ENCODE assay signal across 1 cellular context in the genomic region with DNA sequence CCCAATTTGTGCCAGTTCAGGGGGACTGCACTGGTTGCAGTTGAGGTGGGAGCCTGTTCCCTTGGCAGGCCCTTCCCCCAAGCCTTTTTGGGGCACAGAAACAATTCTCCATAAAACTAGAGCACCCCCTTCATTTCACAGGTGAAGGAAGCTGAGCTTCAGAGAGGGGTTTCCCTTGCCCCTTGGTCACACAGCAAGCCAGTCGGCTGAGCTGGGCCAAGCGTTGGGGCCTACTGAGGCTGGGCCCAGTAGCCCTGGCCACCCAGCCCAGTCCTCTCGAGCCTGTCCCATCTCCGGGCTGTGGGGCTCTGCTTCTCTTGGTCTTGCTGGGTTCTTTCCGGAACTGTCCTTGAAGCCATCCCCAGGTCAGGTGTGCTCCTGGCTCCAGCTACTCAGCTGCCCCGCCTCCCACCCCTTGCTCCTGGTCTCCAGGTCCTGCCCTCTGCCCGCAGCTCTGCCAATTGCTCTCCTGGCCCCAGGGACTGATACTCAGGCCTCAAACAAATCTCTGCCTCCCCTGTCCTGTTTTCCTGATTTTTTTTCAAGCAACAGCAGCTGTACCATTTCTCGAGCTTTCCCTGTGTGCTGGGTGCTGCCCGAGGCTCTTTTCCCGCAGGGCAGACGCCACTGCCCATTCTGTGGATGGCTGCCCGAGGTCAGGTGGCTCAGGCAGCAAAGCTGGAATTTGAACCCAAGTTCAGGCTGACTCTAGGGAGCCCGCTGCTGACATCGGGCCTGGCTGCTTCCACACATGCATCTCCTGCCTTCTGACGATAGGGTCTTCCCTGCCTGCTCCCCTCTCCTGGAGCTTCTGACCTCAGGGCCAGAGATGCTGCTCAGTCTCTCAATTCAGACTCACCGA.
A peak's percentile ranks its signal among the peaks of the same experiment; 100 is the strongest.
TF ChIP-seq lines count a peak whose summit lies in the region.

No MANE protein-coding gene starts in this region.

TF ChIP-seq in HepG2, 621 proteins besides CTCF, POLR2A, EP300 and RAD21 (continued from another document and continues in another):
- TF ChIP-seq, protein P1, sequence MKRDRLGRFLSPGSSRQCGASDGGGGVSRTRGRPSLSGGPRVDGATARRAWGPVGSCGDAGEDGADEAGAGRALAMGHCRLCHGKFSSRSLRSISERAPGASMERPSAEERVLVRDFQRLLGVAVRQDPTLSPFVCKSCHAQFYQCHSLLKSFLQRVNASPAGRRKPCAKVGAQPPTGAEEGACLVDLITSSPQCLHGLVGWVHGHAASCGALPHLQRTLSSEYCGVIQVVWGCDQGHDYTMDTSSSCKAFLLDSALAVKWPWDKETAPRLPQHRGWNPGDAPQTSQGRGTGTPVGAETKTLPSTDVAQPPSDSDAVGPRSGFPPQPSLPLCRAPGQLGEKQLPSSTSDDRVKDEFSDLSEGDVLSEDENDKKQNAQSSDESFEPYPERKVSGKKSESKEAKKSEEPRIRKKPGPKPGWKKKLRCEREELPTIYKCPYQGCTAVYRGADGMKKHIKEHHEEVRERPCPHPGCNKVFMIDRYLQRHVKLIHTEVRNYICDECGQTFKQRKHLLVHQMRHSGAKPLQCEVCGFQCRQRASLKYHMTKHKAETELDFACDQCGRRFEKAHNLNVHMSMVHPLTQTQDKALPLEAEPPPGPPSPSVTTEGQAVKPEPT (CRISPR knock-in tag; IDR thresholded peaks at IDR 0.05; ENCODE audit: low read depth): no peak
- TF ChIP-seq ATRX (CRISPR knock-in tag; IDR thresholded peaks at IDR 0.05; ENCODE audit: borderline replicate concordance): no peak
- TF ChIP-seq, protein P2, sequence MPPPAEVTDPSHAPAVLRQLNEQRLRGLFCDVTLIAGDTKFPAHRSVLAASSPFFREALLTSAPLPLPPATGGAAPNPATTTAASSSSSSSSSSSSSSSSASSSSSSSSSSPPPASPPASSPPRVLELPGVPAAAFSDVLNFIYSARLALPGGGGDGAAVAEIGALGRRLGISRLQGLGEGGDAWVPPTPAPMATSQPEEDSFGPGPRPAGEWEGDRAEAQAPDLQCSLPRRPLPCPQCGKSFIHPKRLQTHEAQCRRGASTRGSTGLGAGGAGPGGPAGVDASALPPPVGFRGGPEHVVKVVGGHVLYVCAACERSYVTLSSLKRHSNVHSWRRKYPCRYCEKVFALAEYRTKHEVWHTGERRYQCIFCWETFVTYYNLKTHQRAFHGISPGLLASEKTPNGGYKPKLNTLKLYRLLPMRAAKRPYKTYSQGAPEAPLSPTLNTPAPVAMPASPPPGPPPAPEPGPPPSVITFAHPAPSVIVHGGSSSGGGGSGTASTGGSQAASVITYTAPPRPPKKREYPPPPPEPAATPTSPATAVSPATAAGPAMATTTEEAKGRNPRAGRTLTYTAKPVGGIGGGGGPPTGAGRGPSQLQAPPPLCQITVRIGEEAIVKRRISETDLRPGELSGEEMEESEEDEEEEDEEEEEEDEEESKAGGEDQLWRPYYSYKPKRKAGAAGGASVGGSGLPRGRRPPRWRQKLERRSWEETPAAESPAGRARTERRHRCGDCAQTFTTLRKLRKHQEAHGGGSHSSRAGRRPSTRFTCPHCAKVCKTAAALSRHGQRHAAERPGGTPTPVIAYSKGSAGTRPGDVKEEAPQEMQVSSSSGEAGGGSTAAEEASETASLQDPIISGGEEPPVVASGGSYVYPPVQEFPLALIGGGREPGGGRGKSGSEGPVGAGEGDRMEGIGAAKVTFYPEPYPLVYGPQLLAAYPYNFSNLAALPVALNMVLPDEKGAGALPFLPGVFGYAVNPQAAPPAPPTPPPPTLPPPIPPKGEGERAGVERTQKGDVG (CRISPR knock-in tag; IDR thresholded peaks at IDR 0.05; ENCODE audit: borderline replicate concordance): 0 out of 2 replicates have a peak, but pooled peaks have one; percentile 7
- TF ChIP-seq ZNF354B (CRISPR knock-in tag; IDR thresholded peaks at IDR 0.05): no peak
- no peak for TF ChIP-seq PAWR (CRISPR knock-in tag; IDR thresholded peaks at IDR 0.05; ENCODE audit: borderline replicate concordance)
- peak; percentile 22; the same call in 1 of the 2 replicates for TF ChIP-seq NFYB (CRISPR knock-in tag; IDR thresholded peaks at IDR 0.05)
- TF ChIP-seq ZNF205 (CRISPR knock-in tag; IDR thresholded peaks at IDR 0.05): no peak
- no peak for TF ChIP-seq MIER3 (CRISPR knock-in tag; IDR thresholded peaks at IDR 0.05; ENCODE audit: borderline replicate concordance)
- TF ChIP-seq ZNF10 (CRISPR knock-in tag; IDR thresholded peaks at IDR 0.05; ENCODE audit: borderline replicate concordance, low read depth): no peak
- no peak for TF ChIP-seq ZNF282 (IDR thresholded peaks at IDR 0.05; ENCODE audit: partially characterized antibody)
- TF ChIP-seq ZNF678 (CRISPR knock-in tag; IDR thresholded peaks at IDR 0.05): no peak
- TF ChIP-seq ZNF713 (CRISPR knock-in tag; IDR thresholded peaks at IDR 0.05): no peak
- TF ChIP-seq ZNF530 (CRISPR knock-in tag; IDR thresholded peaks at IDR 0.05; ENCODE audit: low read depth): no peak
- peak; percentile 57; the same call in 1 of the 2 replicates for TF ChIP-seq HDAC2 (CRISPR knock-in tag; IDR thresholded peaks at IDR 0.05)
- no peak for TF ChIP-seq KDM2A (CRISPR knock-in tag; IDR thresholded peaks at IDR 0.05; ENCODE audit: borderline replicate concordance, low read depth)
- TF ChIP-seq PAF1 (CRISPR knock-in tag; IDR thresholded peaks at IDR 0.05): no peak
- TF ChIP-seq ZNF543 (CRISPR knock-in tag; IDR thresholded peaks at IDR 0.05): no peak
- no peak for TF ChIP-seq MAFF (IDR thresholded peaks at IDR 0.05; ENCODE audit: low read depth, low read length)
- TF ChIP-seq, protein P3, sequence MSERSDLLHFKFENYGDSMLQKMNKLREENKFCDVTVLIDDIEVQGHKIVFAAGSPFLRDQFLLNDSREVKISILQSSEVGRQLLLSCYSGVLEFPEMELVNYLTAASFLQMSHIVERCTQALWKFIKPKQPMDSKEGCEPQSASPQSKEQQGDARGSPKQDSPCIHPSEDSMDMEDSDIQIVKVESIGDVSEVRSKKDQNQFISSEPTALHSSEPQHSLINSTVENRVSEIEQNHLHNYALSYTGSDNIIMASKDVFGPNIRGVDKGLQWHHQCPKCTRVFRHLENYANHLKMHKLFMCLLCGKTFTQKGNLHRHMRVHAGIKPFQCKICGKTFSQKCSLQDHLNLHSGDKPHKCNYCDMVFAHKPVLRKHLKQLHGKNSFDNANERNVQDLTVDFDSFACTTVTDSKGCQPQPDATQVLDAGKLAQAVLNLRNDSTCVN (CRISPR knock-in tag; IDR thresholded peaks at IDR 0.05; ENCODE audit: borderline replicate concordance): no peak
- TF ChIP-seq, protein P4, sequence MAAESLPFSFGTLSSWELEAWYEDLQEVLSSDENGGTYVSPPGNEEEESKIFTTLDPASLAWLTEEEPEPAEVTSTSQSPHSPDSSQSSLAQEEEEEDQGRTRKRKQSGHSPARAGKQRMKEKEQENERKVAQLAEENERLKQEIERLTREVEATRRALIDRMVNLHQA (CRISPR knock-in tag; IDR thresholded peaks at IDR 0.05): no peak
- no peak for TF ChIP-seq SMARCC2 (IDR thresholded peaks at IDR 0.05)
- TF ChIP-seq DNMT1 (CRISPR knock-in tag; IDR thresholded peaks at IDR 0.05): no peak
- TF ChIP-seq PPARG (CRISPR knock-in tag; conservative IDR thresholded peaks at IDR 0.05): no peak
- 0 out of 2 replicates have a peak, but pooled peaks have one; percentile 14 for TF ChIP-seq ZNF772 (CRISPR knock-in tag; IDR thresholded peaks at IDR 0.05)
- TF ChIP-seq, protein P5, sequence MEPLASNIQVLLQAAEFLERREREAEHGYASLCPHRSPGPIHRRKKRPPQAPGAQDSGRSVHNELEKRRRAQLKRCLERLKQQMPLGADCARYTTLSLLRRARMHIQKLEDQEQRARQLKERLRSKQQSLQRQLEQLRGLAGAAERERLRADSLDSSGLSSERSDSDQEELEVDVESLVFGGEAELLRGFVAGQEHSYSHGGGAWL (CRISPR knock-in tag; IDR thresholded peaks at IDR 0.05): no peak
- TF ChIP-seq FOXJ3 (CRISPR knock-in tag; IDR thresholded peaks at IDR 0.05; ENCODE audit: borderline replicate concordance): no peak
- TF ChIP-seq, protein P6, sequence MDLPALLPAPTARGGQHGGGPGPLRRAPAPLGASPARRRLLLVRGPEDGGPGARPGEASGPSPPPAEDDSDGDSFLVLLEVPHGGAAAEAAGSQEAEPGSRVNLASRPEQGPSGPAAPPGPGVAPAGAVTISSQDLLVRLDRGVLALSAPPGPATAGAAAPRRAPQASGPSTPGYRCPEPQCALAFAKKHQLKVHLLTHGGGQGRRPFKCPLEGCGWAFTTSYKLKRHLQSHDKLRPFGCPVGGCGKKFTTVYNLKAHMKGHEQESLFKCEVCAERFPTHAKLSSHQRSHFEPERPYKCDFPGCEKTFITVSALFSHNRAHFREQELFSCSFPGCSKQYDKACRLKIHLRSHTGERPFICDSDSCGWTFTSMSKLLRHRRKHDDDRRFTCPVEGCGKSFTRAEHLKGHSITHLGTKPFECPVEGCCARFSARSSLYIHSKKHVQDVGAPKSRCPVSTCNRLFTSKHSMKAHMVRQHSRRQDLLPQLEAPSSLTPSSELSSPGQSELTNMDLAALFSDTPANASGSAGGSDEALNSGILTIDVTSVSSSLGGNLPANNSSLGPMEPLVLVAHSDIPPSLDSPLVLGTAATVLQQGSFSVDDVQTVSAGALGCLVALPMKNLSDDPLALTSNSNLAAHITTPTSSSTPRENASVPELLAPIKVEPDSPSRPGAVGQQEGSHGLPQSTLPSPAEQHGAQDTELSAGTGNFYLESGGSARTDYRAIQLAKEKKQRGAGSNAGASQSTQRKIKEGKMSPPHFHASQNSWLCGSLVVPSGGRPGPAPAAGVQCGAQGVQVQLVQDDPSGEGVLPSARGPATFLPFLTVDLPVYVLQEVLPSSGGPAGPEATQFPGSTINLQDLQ (CRISPR knock-in tag; IDR thresholded peaks at IDR 0.05): no peak
- 0 out of 2 replicates have a peak, but pooled peaks have one; percentile 41 for TF ChIP-seq ZNF264 (CRISPR knock-in tag; IDR thresholded peaks at IDR 0.05)
- TF ChIP-seq, protein P7, sequence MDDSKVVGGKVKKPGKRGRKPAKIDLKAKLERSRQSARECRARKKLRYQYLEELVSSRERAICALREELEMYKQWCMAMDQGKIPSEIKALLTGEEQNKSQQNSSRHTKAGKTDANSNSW (CRISPR knock-in tag; IDR thresholded peaks at IDR 0.05; ENCODE audit: borderline replicate concordance): no peak
- TF ChIP-seq, protein P8, sequence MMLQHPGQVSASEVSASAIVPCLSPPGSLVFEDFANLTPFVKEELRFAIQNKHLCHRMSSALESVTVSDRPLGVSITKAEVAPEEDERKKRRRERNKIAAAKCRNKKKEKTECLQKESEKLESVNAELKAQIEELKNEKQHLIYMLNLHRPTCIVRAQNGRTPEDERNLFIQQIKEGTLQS (CRISPR knock-in tag; IDR thresholded peaks at IDR 0.05): no peak
- no peak for TF ChIP-seq ERF (CRISPR knock-in tag; IDR thresholded peaks at IDR 0.05)
- TF ChIP-seq SOX13 (IDR thresholded peaks at IDR 0.05): no peak
- TF ChIP-seq SOX13 (CRISPR knock-in tag; conservative IDR thresholded peaks at IDR 0.05 in 1 of 2, IDR thresholded peaks at IDR 0.05 in 1 of 2): no peak
- no peak for TF ChIP-seq PRPF4 (IDR thresholded peaks at IDR 0.05; ENCODE audit: low read depth, low read length, poor library complexity, severe bottlenecking)
- no peak for TF ChIP-seq XBP1 (CRISPR knock-in tag; IDR thresholded peaks at IDR 0.05)
- no peak for TF ChIP-seq FOXA3 (CRISPR knock-in tag; IDR thresholded peaks at IDR 0.05)
- TF ChIP-seq SPEN (CRISPR knock-in tag; IDR thresholded peaks at IDR 0.05; ENCODE audit: low read depth): peak; percentile 57; the same call in 1 of the 2 replicates
- peak; percentile 76 for TF ChIP-seq GFI1 (CRISPR knock-in tag; IDR thresholded peaks at IDR 0.05; ENCODE audit: borderline replicate concordance)
- TF ChIP-seq RFX3 (CRISPR knock-in tag; IDR thresholded peaks at IDR 0.05): no peak
- TF ChIP-seq PHF5A (CRISPR knock-in tag; IDR thresholded peaks at IDR 0.05; ENCODE audit: low read depth, unreplicated experiment): no peak
- no peak for TF ChIP-seq TAF15 (IDR thresholded peaks at IDR 0.05; ENCODE audit: low read depth, low read length, poor library complexity, severe bottlenecking)
- no peak; the same call in 1 of the 2 replicates for TF ChIP-seq ZNF564 (CRISPR knock-in tag; IDR thresholded peaks at IDR 0.05)
- peak; percentile 38; the same call in 1 of the 2 replicates for TF ChIP-seq ZNF788 (CRISPR knock-in tag; IDR thresholded peaks at IDR 0.05; ENCODE audit: borderline replicate concordance)
- TF ChIP-seq, protein P9, sequence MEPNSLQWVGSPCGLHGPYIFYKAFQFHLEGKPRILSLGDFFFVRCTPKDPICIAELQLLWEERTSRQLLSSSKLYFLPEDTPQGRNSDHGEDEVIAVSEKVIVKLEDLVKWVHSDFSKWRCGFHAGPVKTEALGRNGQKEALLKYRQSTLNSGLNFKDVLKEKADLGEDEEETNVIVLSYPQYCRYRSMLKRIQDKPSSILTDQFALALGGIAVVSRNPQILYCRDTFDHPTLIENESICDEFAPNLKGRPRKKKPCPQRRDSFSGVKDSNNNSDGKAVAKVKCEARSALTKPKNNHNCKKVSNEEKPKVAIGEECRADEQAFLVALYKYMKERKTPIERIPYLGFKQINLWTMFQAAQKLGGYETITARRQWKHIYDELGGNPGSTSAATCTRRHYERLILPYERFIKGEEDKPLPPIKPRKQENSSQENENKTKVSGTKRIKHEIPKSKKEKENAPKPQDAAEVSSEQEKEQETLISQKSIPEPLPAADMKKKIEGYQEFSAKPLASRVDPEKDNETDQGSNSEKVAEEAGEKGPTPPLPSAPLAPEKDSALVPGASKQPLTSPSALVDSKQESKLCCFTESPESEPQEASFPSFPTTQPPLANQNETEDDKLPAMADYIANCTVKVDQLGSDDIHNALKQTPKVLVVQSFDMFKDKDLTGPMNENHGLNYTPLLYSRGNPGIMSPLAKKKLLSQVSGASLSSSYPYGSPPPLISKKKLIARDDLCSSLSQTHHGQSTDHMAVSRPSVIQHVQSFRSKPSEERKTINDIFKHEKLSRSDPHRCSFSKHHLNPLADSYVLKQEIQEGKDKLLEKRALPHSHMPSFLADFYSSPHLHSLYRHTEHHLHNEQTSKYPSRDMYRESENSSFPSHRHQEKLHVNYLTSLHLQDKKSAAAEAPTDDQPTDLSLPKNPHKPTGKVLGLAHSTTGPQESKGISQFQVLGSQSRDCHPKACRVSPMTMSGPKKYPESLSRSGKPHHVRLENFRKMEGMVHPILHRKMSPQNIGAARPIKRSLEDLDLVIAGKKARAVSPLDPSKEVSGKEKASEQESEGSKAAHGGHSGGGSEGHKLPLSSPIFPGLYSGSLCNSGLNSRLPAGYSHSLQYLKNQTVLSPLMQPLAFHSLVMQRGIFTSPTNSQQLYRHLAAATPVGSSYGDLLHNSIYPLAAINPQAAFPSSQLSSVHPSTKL (CRISPR knock-in tag; IDR thresholded peaks at IDR 0.05): no peak; the same call in 1 of the 2 replicates
- TF ChIP-seq SIN3A (IDR thresholded peaks at IDR 0.05; ENCODE audit: borderline replicate concordance, low read depth, low read length): no peak
- TF ChIP-seq ZNF644 (CRISPR knock-in tag; IDR thresholded peaks at IDR 0.05; ENCODE audit: low read depth): no peak
- no peak for TF ChIP-seq SALL2 (CRISPR knock-in tag; IDR thresholded peaks at IDR 0.05)
- TF ChIP-seq REL (CRISPR knock-in tag; conservative IDR thresholded peaks at IDR 0.05): no peak
- no peak for TF ChIP-seq SMAD1 (CRISPR knock-in tag; IDR thresholded peaks at IDR 0.05; ENCODE audit: borderline replicate concordance, low read depth)
